Comparison of ENCODE assay signal across 1 cellular context in genomic region chr5:129664336-129664937, GRCh38.
TF ChIP-seq lines count a peak whose summit lies in the region.

No MANE protein-coding gene starts in this region.

TF ChIP-seq in H1, 55 proteins besides CTCF, POLR2A, EP300 and RAD21 (continued from another document):
- TF ChIP-seq, protein P1, sequence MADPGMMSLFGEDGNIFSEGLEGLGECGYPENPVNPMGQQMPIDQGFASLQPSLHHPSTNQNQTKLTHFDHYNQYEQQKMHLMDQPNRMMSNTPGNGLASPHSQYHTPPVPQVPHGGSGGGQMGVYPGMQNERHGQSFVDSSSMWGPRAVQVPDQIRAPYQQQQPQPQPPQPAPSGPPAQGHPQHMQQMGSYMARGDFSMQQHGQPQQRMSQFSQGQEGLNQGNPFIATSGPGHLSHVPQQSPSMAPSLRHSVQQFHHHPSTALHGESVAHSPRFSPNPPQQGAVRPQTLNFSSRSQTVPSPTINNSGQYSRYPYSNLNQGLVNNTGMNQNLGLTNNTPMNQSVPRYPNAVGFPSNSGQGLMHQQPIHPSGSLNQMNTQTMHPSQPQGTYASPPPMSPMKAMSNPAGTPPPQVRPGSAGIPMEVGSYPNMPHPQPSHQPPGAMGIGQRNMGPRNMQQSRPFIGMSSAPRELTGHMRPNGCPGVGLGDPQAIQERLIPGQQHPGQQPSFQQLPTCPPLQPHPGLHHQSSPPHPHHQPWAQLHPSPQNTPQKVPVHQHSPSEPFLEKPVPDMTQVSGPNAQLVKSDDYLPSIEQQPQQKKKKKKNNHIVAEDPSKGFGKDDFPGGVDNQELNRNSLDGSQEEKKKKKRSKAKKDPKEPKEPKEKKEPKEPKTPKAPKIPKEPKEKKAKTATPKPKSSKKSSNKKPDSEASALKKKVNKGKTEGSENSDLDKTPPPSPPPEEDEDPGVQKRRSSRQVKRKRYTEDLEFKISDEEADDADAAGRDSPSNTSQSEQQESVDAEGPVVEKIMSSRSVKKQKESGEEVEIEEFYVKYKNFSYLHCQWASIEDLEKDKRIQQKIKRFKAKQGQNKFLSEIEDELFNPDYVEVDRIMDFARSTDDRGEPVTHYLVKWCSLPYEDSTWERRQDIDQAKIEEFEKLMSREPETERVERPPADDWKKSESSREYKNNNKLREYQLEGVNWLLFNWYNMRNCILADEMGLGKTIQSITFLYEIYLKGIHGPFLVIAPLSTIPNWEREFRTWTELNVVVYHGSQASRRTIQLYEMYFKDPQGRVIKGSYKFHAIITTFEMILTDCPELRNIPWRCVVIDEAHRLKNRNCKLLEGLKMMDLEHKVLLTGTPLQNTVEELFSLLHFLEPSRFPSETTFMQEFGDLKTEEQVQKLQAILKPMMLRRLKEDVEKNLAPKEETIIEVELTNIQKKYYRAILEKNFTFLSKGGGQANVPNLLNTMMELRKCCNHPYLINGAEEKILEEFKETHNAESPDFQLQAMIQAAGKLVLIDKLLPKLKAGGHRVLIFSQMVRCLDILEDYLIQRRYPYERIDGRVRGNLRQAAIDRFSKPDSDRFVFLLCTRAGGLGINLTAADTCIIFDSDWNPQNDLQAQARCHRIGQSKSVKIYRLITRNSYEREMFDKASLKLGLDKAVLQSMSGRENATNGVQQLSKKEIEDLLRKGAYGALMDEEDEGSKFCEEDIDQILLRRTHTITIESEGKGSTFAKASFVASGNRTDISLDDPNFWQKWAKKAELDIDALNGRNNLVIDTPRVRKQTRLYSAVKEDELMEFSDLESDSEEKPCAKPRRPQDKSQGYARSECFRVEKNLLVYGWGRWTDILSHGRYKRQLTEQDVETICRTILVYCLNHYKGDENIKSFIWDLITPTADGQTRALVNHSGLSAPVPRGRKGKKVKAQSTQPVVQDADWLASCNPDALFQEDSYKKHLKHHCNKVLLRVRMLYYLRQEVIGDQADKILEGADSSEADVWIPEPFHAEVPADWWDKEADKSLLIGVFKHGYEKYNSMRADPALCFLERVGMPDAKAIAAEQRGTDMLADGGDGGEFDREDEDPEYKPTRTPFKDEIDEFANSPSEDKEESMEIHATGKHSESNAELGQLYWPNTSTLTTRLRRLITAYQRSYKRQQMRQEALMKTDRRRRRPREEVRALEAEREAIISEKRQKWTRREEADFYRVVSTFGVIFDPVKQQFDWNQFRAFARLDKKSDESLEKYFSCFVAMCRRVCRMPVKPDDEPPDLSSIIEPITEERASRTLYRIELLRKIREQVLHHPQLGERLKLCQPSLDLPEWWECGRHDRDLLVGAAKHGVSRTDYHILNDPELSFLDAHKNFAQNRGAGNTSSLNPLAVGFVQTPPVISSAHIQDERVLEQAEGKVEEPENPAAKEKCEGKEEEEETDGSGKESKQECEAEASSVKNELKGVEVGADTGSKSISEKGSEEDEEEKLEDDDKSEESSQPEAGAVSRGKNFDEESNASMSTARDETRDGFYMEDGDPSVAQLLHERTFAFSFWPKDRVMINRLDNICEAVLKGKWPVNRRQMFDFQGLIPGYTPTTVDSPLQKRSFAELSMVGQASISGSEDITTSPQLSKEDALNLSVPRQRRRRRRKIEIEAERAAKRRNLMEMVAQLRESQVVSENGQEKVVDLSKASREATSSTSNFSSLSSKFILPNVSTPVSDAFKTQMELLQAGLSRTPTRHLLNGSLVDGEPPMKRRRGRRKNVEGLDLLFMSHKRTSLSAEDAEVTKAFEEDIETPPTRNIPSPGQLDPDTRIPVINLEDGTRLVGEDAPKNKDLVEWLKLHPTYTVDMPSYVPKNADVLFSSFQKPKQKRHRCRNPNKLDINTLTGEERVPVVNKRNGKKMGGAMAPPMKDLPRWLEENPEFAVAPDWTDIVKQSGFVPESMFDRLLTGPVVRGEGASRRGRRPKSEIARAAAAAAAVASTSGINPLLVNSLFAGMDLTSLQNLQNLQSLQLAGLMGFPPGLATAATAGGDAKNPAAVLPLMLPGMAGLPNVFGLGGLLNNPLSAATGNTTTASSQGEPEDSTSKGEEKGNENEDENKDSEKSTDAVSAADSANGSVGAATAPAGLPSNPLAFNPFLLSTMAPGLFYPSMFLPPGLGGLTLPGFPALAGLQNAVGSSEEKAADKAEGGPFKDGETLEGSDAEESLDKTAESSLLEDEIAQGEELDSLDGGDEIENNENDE (IDR thresholded peaks at IDR 0.05; ENCODE audit: insufficient replicate concordance, low read length) = no peak
- TF ChIP-seq TEAD4 (IDR thresholded peaks at IDR 0.05; ENCODE audit: low read depth, low read length) = 0 out of 2 replicates have a peak, but pooled peaks have one; percentile 13
